Comparison of ENCODE assay signal across 23 cellular contexts in genomic region chr7:130843703-130844102, GRCh38.
"Had no signal": no experiment of that assay in that cellular context is flagged by ENCODE, and none has a peak within 500 bp of the region (broad histone marks: within the 10 kb centered on the region; RNA-seq: fewer than 3 reads in every experiment).

No MANE protein-coding gene starts in this region.

- H3K4me1 Mint-ChIP-seq: WTC11 had no signal

- H3K36me3 ChIP-seq: brain microvascular endothelial cell had no signal

- H3K4me3 Mint-ChIP-seq: activated CD8-positive, alpha-beta T cell treated with anti-CD3 and anti-CD28 coated beads, Interleukin-2, amount 10 ng/mL, durations not matched to agents 7 days and 5 days; T-helper 1 cell treated with Interleukin-12 subunit alpha and Interleukin-12 subunit beta and Interleukin-4 antibody, amounts not matched to agents 30 μg/mL and 1 μg/mL, for 36 hours; WTC11 had no signal

- H3K27ac ChIP-seq: brain microvascular endothelial cell had no signal

- H3K9me3 Mint-ChIP-seq: activated naive CD4-positive, alpha-beta T cell treated with anti-CD3 and anti-CD28 coated beads, Interleukin-2, amount 50 U/mL, for 72 hours; T-helper 1 cell treated with Interleukin-12 subunit alpha and Interleukin-12 subunit beta and Interleukin-4 antibody, amounts not matched to agents 30 μg/mL and 1 μg/mL, for 36 hours had no signal

- H3K36me3 Mint-ChIP-seq: WTC11 had no signal

- DNase-seq: activated CD4-positive, alpha-beta T cell treated with anti-CD3 and anti-CD28 coated beads for 48 hours; activated CD4-positive, alpha-beta T cell treated with anti-CD3 and anti-CD28 coated beads, Interleukin-2, amount 50 U/mL, for 4 hours; activated CD4-positive, CD25-positive, alpha-beta regulatory T cell treated with anti-CD3 and anti-CD28 coated beads, Interleukin-2, amount 50 U/mL, for 72 hours; activated CD8-positive, alpha-beta memory T cell treated with anti-CD3 and anti-CD28 coated beads, Interleukin-2, amount 50 U/mL, for 48 hours; activated CD8-positive, alpha-beta T cell treated with anti-CD3 and anti-CD28 coated beads, Interleukin-2, amount 10 ng/mL, durations not matched to agents 7 days and 5 days; activated T-cell treated with anti-CD3 and anti-CD28 coated beads, Interleukin-2, amount 50 U/mL, for 1 hour; brain microvascular endothelial cell; cerebellar nuclear complex; MM.1S; NCI-H1105; NCI-H1436; NCI-H1694 treated with DMSO at 0.1 percent for 48 hours; NCI-H2029 treated with DMSO at 0.1 percent for 48 hours; NCI-H510A treated with DMSO at 0.1 percent for 48 hours; NCI-H69; NK-92 treated with Interleukin-12 subunit alpha and Interleukin-12 subunit beta, amount 100 ng/mL, for 24 hours; OCI-M1; RPMI8226; SHP77 treated with DMSO at 0.1 percent for 48 hours; T-helper 9 cell had no signal

- H3K27me3 ChIP-seq: brain microvascular endothelial cell had no signal

- H3K27ac Mint-ChIP-seq: activated CD8-positive, alpha-beta T cell treated with anti-CD3 and anti-CD28 coated beads, Interleukin-2, amount 10 ng/mL, durations not matched to agents 7 days and 5 days; activated naive CD4-positive, alpha-beta T cell treated with anti-CD3 and anti-CD28 coated beads, Interleukin-2, amount 50 U/mL, for 72 hours; T-helper 1 cell treated with Interleukin-12 subunit alpha and Interleukin-12 subunit beta and Interleukin-4 antibody, amounts not matched to agents 30 μg/mL and 1 μg/mL, for 36 hours; WTC11 had no signal
